Comparison of ENCODE assay signal across 9 cellular contexts in the genomic region with DNA sequence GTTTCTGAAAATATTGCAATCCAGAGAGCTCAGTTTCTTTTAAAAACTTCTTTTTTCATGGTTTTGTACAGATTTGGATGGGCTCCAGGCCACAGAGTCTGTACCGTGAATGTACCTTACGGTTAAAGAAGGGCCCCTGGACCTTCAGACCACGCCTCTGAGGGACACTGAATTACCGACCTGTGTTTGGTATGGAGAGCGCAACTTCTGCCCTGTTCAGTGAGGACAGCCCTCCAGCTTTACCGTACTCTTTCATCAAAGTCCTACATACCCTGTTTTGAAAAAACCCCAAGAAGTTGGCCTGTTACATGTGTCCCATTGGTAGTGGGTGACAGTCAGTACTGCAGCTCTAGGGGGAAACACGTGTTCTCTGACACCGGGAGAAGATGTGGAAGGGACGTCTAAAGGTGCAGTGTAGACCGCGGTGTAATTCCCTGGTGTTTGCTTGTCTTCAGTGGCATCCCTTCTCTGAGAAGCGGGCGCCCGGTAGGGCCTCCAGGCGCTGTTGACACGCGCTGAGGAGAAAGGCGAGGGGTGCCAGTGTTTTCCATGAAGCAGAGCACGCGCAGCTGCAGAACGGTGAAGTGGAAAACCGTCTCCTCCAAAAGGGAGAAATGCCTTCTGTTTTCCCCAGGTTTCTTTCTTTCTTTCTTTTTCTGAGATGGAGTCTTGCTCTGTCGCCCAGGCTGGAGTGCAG. TPM values are rescaled to one million over a fixed set of nuclear protein-coding genes. Genes with fewer than 3 reads are reported as not detected.
DNase-seq lines count a peak whose midpoint lies in the region; ATAC-seq and TF ChIP-seq lines count a peak whose summit lies in the region.
"Had no signal": no experiment of that assay in that cellular context is flagged by ENCODE, and none has a peak within 500 bp of the region (broad histone marks: within the 10 kb centered on the region; RNA-seq: fewer than 3 reads in every experiment).

No MANE protein-coding gene starts in this region.

- peaks cover 78% of the 10 kb centered on the region for H3K4me1 Mint-ChIP-seq in activated CD4-positive, alpha-beta T cell treated with anti-CD3 and anti-CD28 coated beads, Interleukin-2, amount 10 ng/mL, durations not matched to agents 24 days and 14 days
- H3K4me1 Mint-ChIP-seq in activated B cell treated with CpG ODN at 0.5 μM for 24 hours, result peaks cover 91% of the 10 kb centered on the region

- peak overlapping the region; percentile 97 for H3K27ac Mint-ChIP-seq in activated CD4-positive, alpha-beta T cell treated with anti-CD3 and anti-CD28 coated beads, Interleukin-2, amount 10 ng/mL, durations not matched to agents 24 days and 14 days
- H3K27ac Mint-ChIP-seq in activated B cell treated with CpG ODN at 0.5 μM for 24 hours, result peak overlapping the region; percentile 84

- WGBS in thymus, result 74% methylated on average over 23 of the region's 23 CpGs

- H3K27ac ChIP-seq in thymus (ENCODE audit: low read depth), result peak overlapping the region; percentile 89

- intact Hi-C loops in activated CD4-positive, alpha-beta T cell treated with anti-CD3 and anti-CD28 coated beads, Interleukin-2, amount 10 ng/mL, durations not matched to agents 24 days and 14 days (cut with micrococcal nuclease), result loop anchor here (5.0 kb wide), 1 partner anchor 132 kb away; no protein-coding TSS in a partner anchor
- intact Hi-C loops in activated B cell treated with CpG ODN at 0.5 μM for 24 hours (cut with micrococcal nuclease) (loop anchor here (1.0 kb wide), 1 partner anchor 47 kb away; no protein-coding TSS in a partner anchor), left ventricle myocardium superior (cut with micrococcal nuclease) (loop anchor here (5.0 kb wide), 1 partner anchor 33 kb away; no protein-coding TSS in a partner anchor)

- no peaks in the 10 kb centered on the region for H3K27me3 ChIP-seq in thymus (ENCODE audit: control insufficient read depth, insufficient read depth)

- ATAC-seq in activated B cell treated with CpG ODN at 0.5 μM for 24 hours (ENCODE audit: low read depth) (no peak), left ventricle myocardium superior (no peak), GM21526 (IDR thresholded peaks at IDR 0.05; ENCODE audit: low FRiP score, unreplicated experiment) (no peak), GM18861 (IDR thresholded peaks at IDR 0.05; ENCODE audit: unreplicated experiment) (no peak), GM19463 (IDR thresholded peaks at IDR 0.05; ENCODE audit: unreplicated experiment) (no peak)

- no peak overlapping the region for H3K4me3 ChIP-seq in thymus (ENCODE audit: low read length)

- CTCF ChIA-PET in activated B cell treated with CpG ODN at 0.5 μM for 24 hours (lab: Charles Lee), result interaction anchor here (0.9 kb wide), 1 partner anchor 24 kb away, joined by 3 read pairs; no protein-coding TSS in a partner anchor

- POLR2A ChIA-PET in activated B cell treated with CpG ODN at 0.5 μM for 24 hours (lab: Charles Lee), result interaction anchor here (0.6 to 1.0 kb wide), 5 partner anchors 27 to 505 kb away, joined by 3 to 4 read pairs (median 3); no protein-coding TSS in a partner anchor

- no peaks in the 10 kb centered on the region for H3K9me3 Mint-ChIP-seq in activated CD4-positive, alpha-beta T cell treated with anti-CD3 and anti-CD28 coated beads, Interleukin-2, amount 10 ng/mL, durations not matched to agents 24 days and 14 days
- no peaks in the 10 kb centered on the region for H3K9me3 Mint-ChIP-seq in activated B cell treated with CpG ODN at 0.5 μM for 24 hours

- peaks cover 45% of the 10 kb centered on the region for H3K4me1 ChIP-seq in thymus (ENCODE audit: control insufficient read depth, insufficient read depth, low read length)

- peak overlapping the region; percentile 83 for H3K4me3 Mint-ChIP-seq in activated CD4-positive, alpha-beta T cell treated with anti-CD3 and anti-CD28 coated beads, Interleukin-2, amount 10 ng/mL, durations not matched to agents 24 days and 14 days
- peak overlapping the region; percentile 64 for H3K4me3 Mint-ChIP-seq in activated B cell treated with CpG ODN at 0.5 μM for 24 hours

- no peak for DNase-seq in activated CD4-positive, alpha-beta T cell treated with anti-CD3 and anti-CD28 coated beads, Interleukin-2, amount 10 ng/mL, durations not matched to agents 24 days and 14 days
- DNase-seq in activated CD4-positive, alpha-beta T cell treated with anti-CD3 and anti-CD28 coated beads for 1 hour, result no peak
- DNase-seq in activated B cell treated with CpG ODN at 0.5 μM for 24 hours (no peak), left ventricle myocardium superior (peak; percentile 13)
- DNase-seq: NCI-H187 treated with DMSO at 0.1 percent for 48 hours had no signal

- H3K9me3 ChIP-seq in thymus (ENCODE audit: control insufficient read depth), result no peaks in the 10 kb centered on the region

- TF ChIP-seq CTCF in activated B cell treated with CpG ODN at 0.5 μM for 24 hours (IDR thresholded peaks at IDR 0.05), result no peak

- no peaks in the 10 kb centered on the region for H3K27me3 Mint-ChIP-seq in activated CD4-positive, alpha-beta T cell treated with anti-CD3 and anti-CD28 coated beads, Interleukin-2, amount 10 ng/mL, durations not matched to agents 24 days and 14 days
- no peaks in the 10 kb centered on the region for H3K27me3 Mint-ChIP-seq in activated B cell treated with CpG ODN at 0.5 μM for 24 hours

- peaks cover 40% of the 10 kb centered on the region for H3K36me3 Mint-ChIP-seq in activated CD4-positive, alpha-beta T cell treated with anti-CD3 and anti-CD28 coated beads, Interleukin-2, amount 10 ng/mL, durations not matched to agents 24 days and 14 days (ENCODE audit: low read depth)
- H3K36me3 Mint-ChIP-seq in activated B cell treated with CpG ODN at 0.5 μM for 24 hours (ENCODE audit: low read depth), result peaks cover 17% of the 10 kb centered on the region

- peaks cover 4% of the 10 kb centered on the region for H3K36me3 ChIP-seq in thymus (ENCODE audit: control insufficient read depth, insufficient read depth)

RNA-seq across cellular contexts. Expression of a gene that starts 6.2 kb away (rescaled TPM):
- 65.6 and 67.8 TPM in 2 replicates for total RNA-seq in activated CD4-positive, alpha-beta T cell treated with anti-CD3 and anti-CD28 coated beads, Interleukin-2, amount 10 ng/mL, durations not matched to agents 24 days and 14 days
- total RNA-seq in activated B cell treated with CpG ODN at 0.5 μM for 24 hours (55.2 and 76.1 TPM in 2 replicates), left ventricle myocardium superior (18.3 TPM)
- 32.1 TPM for polyA plus RNA-seq in thymus

RNA-seq across cellular contexts. Expression of a gene that starts 24.8 kb away (rescaled TPM):
- total RNA-seq in activated CD4-positive, alpha-beta T cell treated with anti-CD3 and anti-CD28 coated beads, Interleukin-2, amount 10 ng/mL, durations not matched to agents 24 days and 14 days, result 78.3 and 81.5 TPM in 2 replicates
- total RNA-seq in activated B cell treated with CpG ODN at 0.5 μM for 24 hours (79.9 and 80.9 TPM in 2 replicates), left ventricle myocardium superior (11.1 TPM)
- polyA plus RNA-seq in thymus, result 126 TPM
